ENCODE assay signal across 1 cellular context in the genomic region with DNA sequence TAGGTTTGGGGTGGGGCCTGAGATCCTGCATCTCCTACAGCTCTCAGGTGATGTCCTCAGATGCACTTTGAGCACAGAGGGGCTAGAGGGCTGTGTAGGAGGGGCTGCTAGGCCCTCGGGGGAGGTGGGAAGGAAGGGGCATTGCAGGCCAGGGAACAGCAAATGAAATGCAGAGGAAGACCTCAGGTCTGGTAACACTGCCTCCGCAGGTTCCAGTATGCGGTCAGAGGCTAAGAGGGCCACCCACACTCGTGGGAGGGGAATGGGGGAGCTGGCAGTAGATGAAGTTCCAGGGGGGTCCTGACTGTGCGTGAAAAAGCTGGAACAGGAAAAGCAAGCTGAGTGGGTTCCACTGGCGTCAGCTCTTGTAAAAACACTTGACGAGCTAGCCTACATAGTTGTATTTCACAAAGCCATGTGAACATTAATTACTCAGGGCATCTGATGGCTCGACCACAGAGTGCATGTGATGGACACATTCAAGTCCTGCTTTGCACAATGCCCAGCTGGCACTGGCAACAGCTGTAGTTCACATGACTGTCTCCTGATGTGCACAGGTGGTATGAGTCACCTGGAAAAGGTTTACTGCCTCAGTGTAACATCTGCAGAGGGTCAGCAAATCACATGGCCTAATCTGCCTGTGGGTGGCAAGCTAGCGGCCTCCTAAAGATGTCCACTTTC.
TF ChIP-seq lines count a peak whose summit lies in the region.

No MANE protein-coding gene starts in this region.

TF ChIP-seq in GM23338, 12 proteins besides CTCF, POLR2A, EP300 and RAD21:
- TF ChIP-seq NANOG (IDR thresholded peaks at IDR 0.05; ENCODE audit: borderline replicate concordance) (no peak), REST (IDR thresholded peaks at IDR 0.05; ENCODE audit: unreplicated experiment) (no peak), ZNF114 (CRISPR knock-in tag; IDR thresholded peaks at IDR 0.05) (no peak), POLR2AphosphoS5 (IDR thresholded peaks at IDR 0.05; ENCODE audit: low read depth) (no peak), EZH2 (IDR thresholded peaks at IDR 0.05; ENCODE audit: low read depth, unreplicated experiment) (no peak), EZH2phosphoT487 (IDR thresholded peaks at IDR 0.05; ENCODE audit: unreplicated experiment) (no peak), JUNB (IDR thresholded peaks at IDR 0.05; ENCODE audit: unreplicated experiment) (no peak), STAT1 (IDR thresholded peaks at IDR 0.05; ENCODE audit: unreplicated experiment) (no peak), ZNF331 (CRISPR knock-in tag; IDR thresholded peaks at IDR 0.05; ENCODE audit: low read depth) (no peak), CREB1 (CRISPR knock-in tag; IDR thresholded peaks at IDR 0.05; ENCODE audit: low read depth) (no peak)
- TF ChIP-seq, protein P1, sequence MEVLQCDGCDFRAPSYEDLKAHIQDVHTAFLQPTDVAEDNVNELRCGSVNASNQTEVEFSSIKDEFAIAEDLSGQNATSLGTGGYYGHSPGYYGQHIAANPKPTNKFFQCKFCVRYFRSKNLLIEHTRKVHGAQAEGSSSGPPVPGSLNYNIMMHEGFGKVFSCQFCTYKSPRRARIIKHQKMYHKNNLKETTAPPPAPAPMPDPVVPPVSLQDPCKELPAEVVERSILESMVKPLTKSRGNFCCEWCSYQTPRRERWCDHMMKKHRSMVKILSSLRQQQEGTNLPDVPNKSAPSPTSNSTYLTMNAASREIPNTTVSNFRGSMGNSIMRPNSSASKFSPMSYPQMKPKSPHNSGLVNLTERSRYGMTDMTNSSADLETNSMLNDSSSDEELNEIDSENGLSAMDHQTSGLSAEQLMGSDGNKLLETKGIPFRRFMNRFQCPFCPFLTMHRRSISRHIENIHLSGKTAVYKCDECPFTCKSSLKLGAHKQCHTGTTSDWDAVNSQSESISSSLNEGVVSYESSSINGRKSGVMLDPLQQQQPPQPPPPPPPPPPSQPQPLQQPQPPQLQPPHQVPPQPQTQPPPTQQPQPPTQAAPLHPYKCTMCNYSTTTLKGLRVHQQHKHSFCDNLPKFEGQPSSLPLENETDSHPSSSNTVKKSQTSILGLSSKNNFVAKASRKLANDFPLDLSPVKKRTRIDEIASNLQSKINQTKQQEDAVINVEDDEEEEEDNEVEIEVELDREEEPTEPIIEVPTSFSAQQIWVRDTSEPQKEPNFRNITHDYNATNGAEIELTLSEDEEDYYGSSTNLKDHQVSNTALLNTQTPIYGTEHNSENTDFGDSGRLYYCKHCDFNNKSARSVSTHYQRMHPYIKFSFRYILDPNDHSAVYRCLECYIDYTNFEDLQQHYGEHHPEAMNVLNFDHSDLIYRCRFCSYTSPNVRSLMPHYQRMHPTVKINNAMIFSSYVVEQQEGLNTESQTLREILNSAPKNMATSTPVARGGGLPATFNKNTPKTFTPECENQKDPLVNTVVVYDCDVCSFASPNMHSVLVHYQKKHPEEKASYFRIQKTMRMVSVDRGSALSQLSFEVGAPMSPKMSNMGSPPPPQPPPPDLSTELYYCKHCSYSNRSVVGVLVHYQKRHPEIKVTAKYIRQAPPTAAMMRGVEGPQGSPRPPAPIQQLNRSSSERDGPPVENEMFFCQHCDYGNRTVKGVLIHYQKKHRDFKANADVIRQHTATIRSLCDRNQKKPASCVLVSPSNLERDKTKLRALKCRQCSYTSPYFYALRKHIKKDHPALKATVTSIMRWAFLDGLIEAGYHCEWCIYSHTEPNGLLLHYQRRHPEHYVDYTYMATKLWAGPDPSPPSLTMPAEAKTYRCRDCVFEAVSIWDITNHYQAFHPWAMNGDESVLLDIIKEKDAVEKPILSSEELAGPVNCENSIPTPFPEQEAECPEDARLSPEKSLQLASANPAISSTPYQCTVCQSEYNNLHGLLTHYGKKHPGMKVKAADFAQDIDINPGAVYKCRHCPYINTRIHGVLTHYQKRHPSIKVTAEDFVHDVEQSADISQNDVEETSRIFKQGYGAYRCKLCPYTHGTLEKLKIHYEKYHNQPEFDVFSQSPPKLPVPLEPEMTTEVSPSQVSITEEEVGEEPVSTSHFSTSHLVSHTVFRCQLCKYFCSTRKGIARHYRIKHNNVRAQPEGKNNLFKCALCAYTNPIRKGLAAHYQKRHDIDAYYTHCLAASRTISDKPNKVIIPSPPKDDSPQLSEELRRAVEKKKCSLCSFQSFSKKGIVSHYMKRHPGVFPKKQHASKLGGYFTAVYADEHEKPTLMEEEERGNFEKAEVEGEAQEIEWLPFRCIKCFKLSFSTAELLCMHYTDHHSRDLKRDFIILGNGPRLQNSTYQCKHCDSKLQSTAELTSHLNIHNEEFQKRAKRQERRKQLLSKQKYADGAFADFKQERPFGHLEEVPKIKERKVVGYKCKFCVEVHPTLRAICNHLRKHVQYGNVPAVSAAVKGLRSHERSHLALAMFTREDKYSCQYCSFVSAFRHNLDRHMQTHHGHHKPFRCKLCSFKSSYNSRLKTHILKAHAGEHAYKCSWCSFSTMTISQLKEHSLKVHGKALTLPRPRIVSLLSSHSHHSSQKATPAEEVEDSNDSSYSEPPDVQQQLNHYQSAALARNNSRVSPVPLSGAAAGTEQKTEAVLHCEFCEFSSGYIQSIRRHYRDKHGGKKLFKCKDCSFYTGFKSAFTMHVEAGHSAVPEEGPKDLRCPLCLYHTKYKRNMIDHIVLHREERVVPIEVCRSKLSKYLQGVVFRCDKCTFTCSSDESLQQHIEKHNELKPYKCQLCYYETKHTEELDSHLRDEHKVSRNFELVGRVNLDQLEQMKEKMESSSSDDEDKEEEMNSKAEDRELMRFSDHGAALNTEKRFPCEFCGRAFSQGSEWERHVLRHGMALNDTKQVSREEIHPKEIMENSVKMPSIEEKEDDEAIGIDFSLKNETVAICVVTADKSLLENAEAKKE (CRISPR knock-in tag; IDR thresholded peaks at IDR 0.05): no peak
- TF ChIP-seq, protein P2, sequence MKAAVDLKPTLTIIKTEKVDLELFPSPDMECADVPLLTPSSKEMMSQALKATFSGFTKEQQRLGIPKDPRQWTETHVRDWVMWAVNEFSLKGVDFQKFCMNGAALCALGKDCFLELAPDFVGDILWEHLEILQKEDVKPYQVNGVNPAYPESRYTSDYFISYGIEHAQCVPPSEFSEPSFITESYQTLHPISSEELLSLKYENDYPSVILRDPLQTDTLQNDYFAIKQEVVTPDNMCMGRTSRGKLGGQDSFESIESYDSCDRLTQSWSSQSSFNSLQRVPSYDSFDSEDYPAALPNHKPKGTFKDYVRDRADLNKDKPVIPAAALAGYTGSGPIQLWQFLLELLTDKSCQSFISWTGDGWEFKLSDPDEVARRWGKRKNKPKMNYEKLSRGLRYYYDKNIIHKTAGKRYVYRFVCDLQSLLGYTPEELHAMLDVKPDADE (IDR thresholded peaks at IDR 0.05): no peak
